In genomic region chr2:158970522-158970855, GRCh38 we compare ENCODE assay signal across 8 cellular contexts. TPM values are rescaled to one million over a fixed set of nuclear protein-coding genes. Genes with fewer than 3 reads are reported as not detected.
A peak's percentile ranks its signal among the peaks of the same experiment; 100 is the strongest.
DNase-seq lines count a peak whose midpoint lies in the region; ATAC-seq and TF ChIP-seq lines count a peak whose summit lies in the region.

No MANE protein-coding gene starts in this region.

- no peak for ATAC-seq in left lung

- DNase-seq in activated CD4-positive, alpha-beta memory T cell treated with anti-CD3 and anti-CD28 coated beads for 36 hours: no peak
- no peak for DNase-seq in activated CD4-positive, alpha-beta memory T cell treated with anti-CD3 and anti-CD28 coated beads, Interleukin-2, amount 10 ng/mL, durations not matched to agents 7 days and 5 days
- no peak for DNase-seq in ascending aorta (ENCODE audit: low spot score in 2 of 2)
- no peak for DNase-seq in left lung
- DNase-seq in suprapubic skin (ENCODE audit: low spot score in 2 of 2): no peak
- no peak for DNase-seq in T-helper 9 cell
- no peak for DNase-seq in AG20443 (ENCODE audit: low spot score)
- DNase-seq in ACHN: no peak

- peak overlapping the region; percentile 86 to 93 for H3K27ac ChIP-seq in ascending aorta
- peak overlapping the region; percentile 89 to 93 for H3K27ac ChIP-seq in left lung
- peak overlapping the region; percentile 94 for H3K27ac ChIP-seq in suprapubic skin

- intact Hi-C loops in activated CD4-positive, alpha-beta memory T cell treated with anti-CD3 and anti-CD28 coated beads for 36 hours (cut with micrococcal nuclease): loop anchor here (10.0 kb wide), 1 partner anchor 124 kb away; no protein-coding TSS in a partner anchor
- intact Hi-C loops in ascending aorta (cut with DNase I): loop anchor here (1.0 kb wide), 1 partner anchor 148 kb away; no protein-coding TSS in a partner anchor
- intact Hi-C loops in left lung (cut with DNase I): no loop called here

- H3K4me1 ChIP-seq in ascending aorta: peaks cover 3 to 24% of the 10 kb centered on the region in 2 donors
- peaks cover 25 to 42% of the 10 kb centered on the region in 2 donors for H3K4me1 ChIP-seq in left lung
- H3K4me1 ChIP-seq in suprapubic skin: peaks cover 58% of the 10 kb centered on the region

- TF ChIP-seq CTCF in ascending aorta (IDR thresholded peaks at IDR 0.05): no peak
- TF ChIP-seq CTCF in left lung (IDR thresholded peaks at IDR 0.05): no peak
- no peak for TF ChIP-seq CTCF in suprapubic skin (IDR thresholded peaks at IDR 0.05)

- CTCF ChIA-PET in activated CD4-positive, alpha-beta memory T cell treated with anti-CD3 and anti-CD28 coated beads for 36 hours (lab: Charles Lee): no interaction called here
- CTCF ChIA-PET in activated CD4-positive, alpha-beta memory T cell treated with anti-CD3 and anti-CD28 coated beads, Interleukin-2, amount 10 ng/mL, durations not matched to agents 7 days and 5 days (lab: Charles Lee): no interaction called here

- H3K36me3 ChIP-seq in ascending aorta: no peaks in the 10 kb centered on the region
- no peaks in the 10 kb centered on the region for H3K36me3 ChIP-seq in left lung
- H3K36me3 ChIP-seq in suprapubic skin: no peaks in the 10 kb centered on the region

- POLR2A ChIA-PET in activated CD4-positive, alpha-beta memory T cell treated with anti-CD3 and anti-CD28 coated beads for 36 hours (lab: Charles Lee): no interaction called here
- POLR2A ChIA-PET in activated CD4-positive, alpha-beta memory T cell treated with anti-CD3 and anti-CD28 coated beads, Interleukin-2, amount 10 ng/mL, durations not matched to agents 7 days and 5 days (lab: Charles Lee): no interaction called here

- H3K9me3 ChIP-seq in ascending aorta (no peaks in the 10 kb centered on the region), left lung (no peaks in the 10 kb centered on the region), suprapubic skin (no peaks in the 10 kb centered on the region)

- no peak overlapping the region for H3K27ac Mint-ChIP-seq in activated CD4-positive, alpha-beta memory T cell treated with anti-CD3 and anti-CD28 coated beads for 36 hours
- no peak overlapping the region for H3K27ac Mint-ChIP-seq in activated CD4-positive, alpha-beta memory T cell treated with anti-CD3 and anti-CD28 coated beads, Interleukin-2, amount 10 ng/mL, durations not matched to agents 7 days and 5 days

- in situ Hi-C loops in ACHN (cut with HindIII; ENCODE audit: low pct_ligation_motif_present, low pct_unique_long_range_greater_than_20kb, low sequenced_read_pairs): no loop called here

- H3K4me1 Mint-ChIP-seq in activated CD4-positive, alpha-beta memory T cell treated with anti-CD3 and anti-CD28 coated beads for 36 hours (ENCODE audit: low read depth): peaks cover 15% of the 10 kb centered on the region
- peaks cover 18% of the 10 kb centered on the region for H3K4me1 Mint-ChIP-seq in activated CD4-positive, alpha-beta memory T cell treated with anti-CD3 and anti-CD28 coated beads, Interleukin-2, amount 10 ng/mL, durations not matched to agents 7 days and 5 days

- TF ChIP-seq POLR2A in suprapubic skin (IDR thresholded peaks at IDR 0.05): no peak

- H3K36me3 Mint-ChIP-seq in activated CD4-positive, alpha-beta memory T cell treated with anti-CD3 and anti-CD28 coated beads for 36 hours: no peaks in the 10 kb centered on the region
- H3K36me3 Mint-ChIP-seq in activated CD4-positive, alpha-beta memory T cell treated with anti-CD3 and anti-CD28 coated beads, Interleukin-2, amount 10 ng/mL, durations not matched to agents 7 days and 5 days (ENCODE audit: low read depth): no peaks in the 10 kb centered on the region

- H3K27me3 ChIP-seq in ascending aorta (no peaks in the 10 kb centered on the region), left lung (peaks cover 0 to 36% of the 10 kb centered on the region in 2 donors), suprapubic skin (no peaks in the 10 kb centered on the region)

- 20% methylated on average over 2 of the region's 2 CpGs for WGBS in suprapubic skin

- peak overlapping the region; percentile 92 to 98 for H3K4me3 ChIP-seq in ascending aorta
- H3K4me3 ChIP-seq in left lung: peak overlapping the region; percentile 77 to 86
- H3K4me3 ChIP-seq in suprapubic skin: peak overlapping the region; percentile 97

- H3K9me3 Mint-ChIP-seq in activated CD4-positive, alpha-beta memory T cell treated with anti-CD3 and anti-CD28 coated beads for 36 hours: no peaks in the 10 kb centered on the region
- no peaks in the 10 kb centered on the region for H3K9me3 Mint-ChIP-seq in activated CD4-positive, alpha-beta memory T cell treated with anti-CD3 and anti-CD28 coated beads, Interleukin-2, amount 10 ng/mL, durations not matched to agents 7 days and 5 days

- peak overlapping the region; percentile 70 for H3K4me3 Mint-ChIP-seq in activated CD4-positive, alpha-beta memory T cell treated with anti-CD3 and anti-CD28 coated beads for 36 hours
- H3K4me3 Mint-ChIP-seq in activated CD4-positive, alpha-beta memory T cell treated with anti-CD3 and anti-CD28 coated beads, Interleukin-2, amount 10 ng/mL, durations not matched to agents 7 days and 5 days: no peak overlapping the region

- no peak for TF ChIP-seq EP300 in suprapubic skin (IDR thresholded peaks at IDR 0.05)

- H3K27me3 Mint-ChIP-seq in activated CD4-positive, alpha-beta memory T cell treated with anti-CD3 and anti-CD28 coated beads for 36 hours: peaks cover 43% of the 10 kb centered on the region
- H3K27me3 Mint-ChIP-seq in activated CD4-positive, alpha-beta memory T cell treated with anti-CD3 and anti-CD28 coated beads, Interleukin-2, amount 10 ng/mL, durations not matched to agents 7 days and 5 days: peaks cover 65% of the 10 kb centered on the region

RNA-seq across cellular contexts. Expression of gene TANC1, which starts 2.0 kb away (rescaled TPM):
- under 1 TPM; 0.63 to 0.86 TPM for total RNA-seq in activated CD4-positive, alpha-beta memory T cell treated with anti-CD3 and anti-CD28 coated beads for 36 hours
- under 1 TPM; 0.48 to 0.55 TPM for total RNA-seq in activated CD4-positive, alpha-beta memory T cell treated with anti-CD3 and anti-CD28 coated beads, Interleukin-2, amount 10 ng/mL, durations not matched to agents 7 days and 5 days
- total RNA-seq in ascending aorta (45.4 TPM), left lung (10 to 100 TPM; 40.1 to 53.5 TPM), suprapubic skin (100 to 1,000 TPM in 2 of 4 donors, 10 to 100 TPM in 2; 57.6 to 260 (median 88.3) TPM)

Comparison
In these comparisons a context has a peak if more than half of its experiments do, and no peak if none do; other contexts are left out.
1. RNA of gene TANC1, which starts 2.0 kb away (total RNA-seq): 57.6 to 260 TPM in suprapubic skin, 40.1 to 53.5 TPM in left lung and 45.4 TPM in ascending aorta (single experiment); 0.63 to 0.86 TPM in activated CD4-positive, alpha-beta memory T cell treated with anti-CD3 and anti-CD28 coated beads for 36 hours and 0.48 to 0.55 TPM in activated CD4-positive, alpha-beta memory T cell treated with anti-CD3 and anti-CD28 coated beads, Interleukin-2, amount 10 ng/mL, durations not matched to agents 7 days and 5 days; every median in the first group is over 10 times any median in the second.
2. intact Hi-C loops: an anchor here in activated CD4-positive, alpha-beta memory T cell treated with anti-CD3 and anti-CD28 coated beads for 36 hours (10.0 kb wide) and ascending aorta (1.0 kb wide); none called in left lung.
3. Peak in every context shown above with its lines, with median percentiles within 50 percentile points of each other: H3K27ac ChIP-seq and H3K4me3 ChIP-seq.